In the genomic region with DNA sequence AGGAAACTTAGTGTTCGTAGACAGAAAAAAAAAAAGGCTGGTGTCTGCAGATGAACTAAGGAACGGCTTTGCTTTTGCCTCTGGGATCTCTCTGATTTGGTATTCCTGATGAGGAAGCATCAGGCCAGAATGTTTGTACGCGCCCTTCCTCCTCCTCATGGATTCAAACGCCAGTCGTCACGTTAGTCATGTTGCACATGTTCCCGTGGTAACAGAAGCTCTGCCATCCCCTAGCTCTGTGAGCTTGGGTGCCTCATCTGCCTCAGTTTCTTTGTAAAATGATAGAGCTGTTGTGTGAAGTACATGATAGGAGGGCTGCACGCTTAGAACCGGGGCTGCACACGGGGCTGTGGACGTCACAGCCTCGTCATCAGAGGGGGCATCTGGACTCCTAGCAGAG, we compare ENCODE assay signal across 21 cellular contexts. TPM values are rescaled to one million over a fixed set of nuclear protein-coding genes. Genes with fewer than 3 reads are reported as not detected.
DNase-seq lines count a peak whose midpoint lies in the region; ATAC-seq and TF ChIP-seq lines count a peak whose summit lies in the region.
"Had no signal": no experiment of that assay in that cellular context is flagged by ENCODE, and none has a peak within 500 bp of the region (broad histone marks: within the 10 kb centered on the region; RNA-seq: fewer than 3 reads in every experiment).

No MANE protein-coding gene starts in this region.

- in situ Hi-C loops in G401 (cut with HindIII; ENCODE audit: low sequenced_read_pairs): no loop called here
- in situ Hi-C loops in Panc1 (cut with HindIII; ENCODE audit: low pct_unique_long_range_greater_than_20kb, low sequenced_read_pairs): no loop called here

- no peaks in the 10 kb centered on the region for H3K27me3 Mint-ChIP-seq in endodermal cell (ENCODE audit: insufficient read depth)
- no peaks in the 10 kb centered on the region for H3K27me3 Mint-ChIP-seq in activated CD4-positive, alpha-beta T cell treated with anti-CD3 and anti-CD28 coated beads, Interleukin-2, amount 10 ng/mL, durations not matched to agents 7 days and 5 days
- H3K27me3 Mint-ChIP-seq: CD4-positive, alpha-beta memory T cell; IgD-negative memory B cell had no signal

- ATAC-seq in Panc1 (0 out of 2 replicates have a peak, but pooled peaks have one; percentile 31), GM19395 (IDR thresholded peaks at IDR 0.05; ENCODE audit: unreplicated experiment) (no peak), HG02588 (IDR thresholded peaks at IDR 0.05; ENCODE audit: unreplicated experiment) (no peak)
- ATAC-seq: GM12878, GM23338, HepG2 had no signal

- H3K9me3 ChIP-seq in Panc1 (ENCODE audit: control insufficient read depth, insufficient read depth, low read depth, low read length) (no peaks in the 10 kb centered on the region), neuronal stem cell (replicated peaks in 1 of 2; ENCODE audit: control insufficient read depth in 2 of 2, insufficient read depth in 1 of 2, low read depth in 1 of 2, low read length in 2 of 2) (no peaks in the 10 kb centered on the region), endodermal cell (ENCODE audit: control insufficient read depth, low read length) (no peaks in the 10 kb centered on the region)
- H3K9me3 ChIP-seq: BLaER1 had no signal

- no peak overlapping the region for H3K14ac ChIP-seq in neuronal stem cell (ENCODE audit: low read length)

- intact Hi-C loops in Panc1 (cut with micrococcal nuclease; ENCODE audit: unreplicated experiment): no loop called here

- no peak overlapping the region for H4K91ac ChIP-seq in neuronal stem cell (ENCODE audit: low read depth, low read length, poor library complexity)

- H3K9ac ChIP-seq in neuronal stem cell (ENCODE audit: low read depth, low read length, poor library complexity) (no peak overlapping the region), endodermal cell (ENCODE audit: extremely low read depth, low read length, poor library complexity, severe bottlenecking) (no peak overlapping the region)
- H3K9ac ChIP-seq: BLaER1 had no signal

- H3K4me1 ChIP-seq in Panc1 (ENCODE audit: control insufficient read depth, insufficient read depth, low read length) (no peaks in the 10 kb centered on the region), neuronal stem cell (ENCODE audit: control insufficient read depth in 2 of 2, insufficient read depth in 1 of 2, low read depth in 1 of 2, low read length in 2 of 2) (no peaks in the 10 kb centered on the region), endodermal cell (ENCODE audit: control insufficient read depth, insufficient read depth, low read length) (no peaks in the 10 kb centered on the region)

- H3K27ac Mint-ChIP-seq in endodermal cell: no peak overlapping the region
- no peak overlapping the region for H3K27ac Mint-ChIP-seq in activated CD4-positive, alpha-beta T cell treated with anti-CD3 and anti-CD28 coated beads, Interleukin-2, amount 10 ng/mL, durations not matched to agents 7 days and 5 days
- H3K27ac Mint-ChIP-seq: CD14-positive monocyte; CD4-positive, alpha-beta memory T cell; GM23338; IgD-negative memory B cell had no signal

- no peak overlapping the region for H4K8ac ChIP-seq in neuronal stem cell (ENCODE audit: low read depth, low read length)

- DNase-seq in Ammon's horn (ENCODE audit: low spot score): peak; percentile 64
- peak; percentile 26 for DNase-seq in G401 (ENCODE audit: low spot score)
- no peak for DNase-seq in Panc1 (ENCODE audit: low read depth, low spot score)
- no peak for DNase-seq in neuronal stem cell (ENCODE audit: low spot score)
- no peak for DNase-seq in endodermal cell
- no peak for DNase-seq in activated CD4-positive, alpha-beta T cell treated with anti-CD3 and anti-CD28 coated beads, Interleukin-2, amount 10 ng/mL, durations not matched to agents 7 days and 5 days
- DNase-seq: ACHN; AML-193; CD4-positive, alpha-beta memory T cell; DMS153; DMS79; HCEC 1CT; KBM-7 had no signal

- H3K36me3 Mint-ChIP-seq in endodermal cell (ENCODE audit: low read depth): no peaks in the 10 kb centered on the region
- H3K36me3 Mint-ChIP-seq in activated CD4-positive, alpha-beta T cell treated with anti-CD3 and anti-CD28 coated beads, Interleukin-2, amount 10 ng/mL, durations not matched to agents 7 days and 5 days (ENCODE audit: low read depth): peaks cover 3% of the 10 kb centered on the region
- H3K36me3 Mint-ChIP-seq: IgD-negative memory B cell had no signal

- no peaks in the 10 kb centered on the region for H3K79me1 ChIP-seq in neuronal stem cell (ENCODE audit: low read depth, low read length)

- CTCF ChIA-PET in Panc1 (lab: Charles Lee): interaction anchor here (0.6 kb wide), 1 partner anchor 19 kb away, joined by 3 read pairs; no protein-coding TSS in a partner anchor
- CTCF ChIA-PET in activated CD4-positive, alpha-beta T cell treated with anti-CD3 and anti-CD28 coated beads, Interleukin-2, amount 10 ng/mL, durations not matched to agents 7 days and 5 days (lab: Charles Lee): no interaction called here

- no peak overlapping the region for H2AFZ ChIP-seq in neuronal stem cell (ENCODE audit: low read length)
- H2AFZ ChIP-seq: GM23338 had no signal

- H2BK12ac ChIP-seq in neuronal stem cell (ENCODE audit: low read length): no peak overlapping the region

- H2AK5ac ChIP-seq in neuronal stem cell (ENCODE audit: low read depth, low read length): peak overlapping the region; percentile 46

- no peak overlapping the region for H3K4me3 Mint-ChIP-seq in endodermal cell
- no peak overlapping the region for H3K4me3 Mint-ChIP-seq in activated CD4-positive, alpha-beta T cell treated with anti-CD3 and anti-CD28 coated beads, Interleukin-2, amount 10 ng/mL, durations not matched to agents 7 days and 5 days
- H3K4me3 Mint-ChIP-seq: CD14-positive monocyte; CD4-positive, alpha-beta memory T cell; GM23338; IgD-negative memory B cell had no signal

- no peak overlapping the region for H3K4ac ChIP-seq in neuronal stem cell (ENCODE audit: low read length)

- no peak overlapping the region for H3K4me3 ChIP-seq in Panc1 (ENCODE audit: low read depth in 2 of 2, low read length in 2 of 2)
- no peak overlapping the region for H3K4me3 ChIP-seq in neuronal stem cell (ENCODE audit: low read length in 2 of 2)
- H3K4me3 ChIP-seq in endodermal cell (ENCODE audit: low read length): no peak overlapping the region
- H3K4me3 ChIP-seq: BLaER1, GM12878, GM23338 had no signal

- POLR2A ChIA-PET in Panc1 (lab: Charles Lee): interaction anchor here (0.5 kb wide), 1 partner anchor 213 kb away, joined by 3 read pairs; no protein-coding TSS in a partner anchor
- POLR2A ChIA-PET in activated CD4-positive, alpha-beta T cell treated with anti-CD3 and anti-CD28 coated beads, Interleukin-2, amount 10 ng/mL, durations not matched to agents 7 days and 5 days (lab: Charles Lee): interaction anchor here (0.9 kb wide), 1 partner anchor 11 kb away, joined by 3 read pairs; no protein-coding TSS in a partner anchor

- H3K9me3 Mint-ChIP-seq in endodermal cell: no peaks in the 10 kb centered on the region
- no peaks in the 10 kb centered on the region for H3K9me3 Mint-ChIP-seq in activated CD4-positive, alpha-beta T cell treated with anti-CD3 and anti-CD28 coated beads, Interleukin-2, amount 10 ng/mL, durations not matched to agents 7 days and 5 days
- H3K9me3 Mint-ChIP-seq: CD14-positive monocyte, GM23338, IgD-negative memory B cell had no signal

- no TSS peak for BruUV-seq in Panc1 (replicated peaks; lab: Mats Ljungman, UMichigan)

- H2BK5ac ChIP-seq in neuronal stem cell (ENCODE audit: low read length): no peak overlapping the region

- peaks cover 8% of the 10 kb centered on the region for H3K4me1 Mint-ChIP-seq in endodermal cell
- H3K4me1 Mint-ChIP-seq in activated CD4-positive, alpha-beta T cell treated with anti-CD3 and anti-CD28 coated beads, Interleukin-2, amount 10 ng/mL, durations not matched to agents 7 days and 5 days: peaks cover 19% of the 10 kb centered on the region
- H3K4me1 Mint-ChIP-seq: GM23338 had no signal

- no peaks in the 10 kb centered on the region for H3K27me3 ChIP-seq in Panc1 (ENCODE audit: control insufficient read depth, insufficient read depth, low read length)
- H3K27me3 ChIP-seq in neuronal stem cell (ENCODE audit: control insufficient read depth in 3 of 3, insufficient read depth in 3 of 3, low read depth in 1 of 3, low read length in 3 of 3): no peaks in the 10 kb centered on the region
- no peaks in the 10 kb centered on the region for H3K27me3 ChIP-seq in endodermal cell (ENCODE audit: control insufficient read depth, insufficient read depth, low read length, poor library complexity, severe bottlenecking)
- H3K27me3 ChIP-seq: BLaER1 had no signal

- no peak overlapping the region for H3K27ac ChIP-seq in Panc1 (ENCODE audit: low read length)
- no peak overlapping the region for H3K27ac ChIP-seq in neuronal stem cell (replicated peaks; ENCODE audit: low read length)
- H3K27ac ChIP-seq in endodermal cell (ENCODE audit: low read depth, low read length): no peak overlapping the region
- H3K27ac ChIP-seq: BLaER1 had no signal

- no peak overlapping the region for H2BK120ac ChIP-seq in neuronal stem cell (ENCODE audit: low read depth, low read length)

- H2BK15ac ChIP-seq in neuronal stem cell (ENCODE audit: low read length): no peak overlapping the region

- H3K36me3 ChIP-seq in Panc1 (ENCODE audit: control insufficient read depth, insufficient read depth, low read length) (no peaks in the 10 kb centered on the region), neuronal stem cell (replicated peaks in 1 of 2; ENCODE audit: control insufficient read depth in 2 of 2, insufficient read depth in 2 of 2, low read length in 2 of 2) (no peaks in the 10 kb centered on the region), endodermal cell (ENCODE audit: control insufficient read depth, insufficient read depth, low read length) (no peaks in the 10 kb centered on the region)

- H3K23ac ChIP-seq in neuronal stem cell (ENCODE audit: low read depth, low read length, poor library complexity): no peak overlapping the region

- H3K4me2 ChIP-seq in neuronal stem cell (ENCODE audit: insufficient read depth, low read length, poor library complexity, severe bottlenecking): no peak overlapping the region
- H3K4me2 ChIP-seq: BLaER1, GM23338 had no signal

- no peak overlapping the region for H3K18ac ChIP-seq in neuronal stem cell (ENCODE audit: low read length)

- TF ChIP-seq CTCF in Panc1 (IDR thresholded peaks at IDR 0.05) (no peak), endodermal cell (conservative IDR thresholded peaks at IDR 0.05) (no peak)

- WGBS in neuronal stem cell (ENCODE audit: extremely low coverage in 2 of 2, insufficient read length in 2 of 2, insufficient replicate concordance in 1 of 2), 2 donors: no CpG with 5 or more reads among the region's 13 CpGs
- 91 to 100% methylated on average over 4 to 13 of the region's 13 CpGs for WGBS in endodermal cell (ENCODE audit: insufficient coverage in 1 of 2, insufficient read length in 1 of 2), 2 experiments

RNA-seq across cellular contexts. Expression of gene TSHZ1, which starts 47.0 kb away (rescaled TPM):
- total RNA-seq in G401 (2014; rRNA removed; shearing (Covaris generic)): 0.03 and 0.31 TPM in 2 replicates
- total RNA-seq in Panc1 (2021; ENCODE audit: unreplicated experiment): 10.0 TPM
- polyA plus RNA-seq in Panc1 (2012; ENCODE audit: insufficient read length): 13.7 TPM
- 1.0 TPM for polyA plus RNA-seq in neuronal stem cell (2013, experiment 1 of 2)
- polyA plus RNA-seq in neuronal stem cell (2013, experiment 2 of 2): 0.96 TPM
- total RNA-seq in endodermal cell: 1 to 10 TPM; 1.1 to 1.7 TPM
- 15.0 TPM for polyA plus RNA-seq in endodermal cell (2013, experiment 1 of 2)
- polyA plus RNA-seq in endodermal cell (2013, experiment 2 of 2): 14.4 TPM
- total RNA-seq in activated CD4-positive, alpha-beta T cell treated with anti-CD3 and anti-CD28 coated beads, Interleukin-2, amount 10 ng/mL, durations not matched to agents 7 days and 5 days: 10 to 100 TPM; 22.0 to 23.6 TPM

RNA-seq across cellular contexts. Expression of gene PTGR3, which starts 48.7 kb away (rescaled TPM):
- 1.2 and 2.0 TPM in 2 replicates for total RNA-seq in G401 (2014; rRNA removed; shearing (Covaris generic))
- total RNA-seq in Panc1 (2021; ENCODE audit: unreplicated experiment) (45.0 TPM), endodermal cell (10 to 100 TPM; 12.2 to 13.3 TPM)
- polyA plus RNA-seq in Panc1 (2012; ENCODE audit: insufficient read length): 28.9 TPM
- polyA plus RNA-seq in neuronal stem cell (2013, experiment 1 of 2): 7.2 TPM
- 7.1 TPM for polyA plus RNA-seq in neuronal stem cell (2013, experiment 2 of 2)
- 18.3 TPM for polyA plus RNA-seq in endodermal cell (2013, experiment 1 of 2)
- polyA plus RNA-seq in endodermal cell (2013, experiment 2 of 2): 14.7 TPM
- 10 to 100 TPM; 35.8 to 38.6 TPM for total RNA-seq in activated CD4-positive, alpha-beta T cell treated with anti-CD3 and anti-CD28 coated beads, Interleukin-2, amount 10 ng/mL, durations not matched to agents 7 days and 5 days

Comparison
In these comparisons a context has a peak if more than half of its experiments do, and no peak if none do; other contexts are left out.
1. DNase-seq: peak in Ammon's horn (single experiment) and G401 (single experiment); none in Panc1 (single experiment), neuronal stem cell (single experiment), endodermal cell (single experiment) and activated CD4-positive, alpha-beta T cell treated with anti-CD3 and anti-CD28 coated beads, Interleukin-2, amount 10 ng/mL, durations not matched to agents 7 days and 5 days (single experiment).